ENCODE assay signal across 9 cellular contexts in the genomic region with DNA sequence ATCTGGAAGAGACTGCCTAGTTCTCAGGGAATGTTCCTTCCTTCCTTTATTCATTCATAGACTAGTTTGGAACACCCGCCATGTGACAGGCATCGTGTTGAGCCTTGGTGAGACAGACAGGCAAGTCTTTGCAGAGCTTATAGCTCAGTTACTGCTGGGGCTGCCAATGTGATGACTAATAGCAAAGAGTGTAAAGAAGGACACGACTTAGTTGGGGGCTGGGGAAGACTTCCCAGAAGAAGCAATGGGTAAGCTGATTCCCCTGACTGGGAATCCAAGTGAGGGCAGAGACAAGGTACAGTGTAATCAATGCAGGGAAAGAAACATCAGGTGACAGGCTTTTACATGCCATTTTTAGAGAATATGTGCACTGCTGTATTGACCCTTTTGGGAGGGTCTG. TPM values are rescaled to one million over a fixed set of nuclear protein-coding genes. Genes with fewer than 3 reads are reported as not detected.
A peak's percentile ranks its signal among the peaks of the same experiment; 100 is the strongest.
DNase-seq lines count a peak whose midpoint lies in the region; ATAC-seq, FAIRE-seq and TF ChIP-seq lines count a peak whose summit lies in the region.
"Had no signal": no experiment of that assay in that cellular context is flagged by ENCODE, and none has a peak within 500 bp of the region (broad histone marks: within the 10 kb centered on the region; RNA-seq: fewer than 3 reads in every experiment).

No MANE protein-coding gene starts in this region.

- ATAC-seq in natural killer cell = peak in 1 of 3 donors; percentile 29
- no peak for ATAC-seq in HG02759 (IDR thresholded peaks at IDR 0.05; ENCODE audit: unreplicated experiment)
- no peak for ATAC-seq in left lobe of liver

- no peaks in the 10 kb centered on the region for H4K20me1 ChIP-seq in OCI-LY1 (ENCODE audit: insufficient read depth, low read length)

- H3K27ac ChIP-seq in OCI-LY1 (ENCODE audit: low read depth, low read length, poor library complexity, severe bottlenecking) = peak overlapping the region; percentile 95
- H3K27ac ChIP-seq: gastroesophageal sphincter had no signal

- peaks cover under 1% of the 10 kb centered on the region for H3K36me3 Mint-ChIP-seq in natural killer cell

- peaks cover 78% of the 10 kb centered on the region for H3K4me1 ChIP-seq in OCI-LY1 (ENCODE audit: insufficient read depth, low read length, severe bottlenecking)
- H3K4me1 ChIP-seq: gastroesophageal sphincter had no signal

- H3K4me2 ChIP-seq in OCI-LY1 (ENCODE audit: low read length) = peak overlapping the region; percentile 62; the same call in 1 of the 2 replicates

- H3K9ac ChIP-seq in OCI-LY1 (ENCODE audit: low read length) = peak overlapping the region; percentile 39; the same call in 1 of the 2 replicates

- H3K4me3 Mint-ChIP-seq in natural killer cell = peak overlapping the region; percentile 76

- H3K27me3 ChIP-seq in OCI-LY1 (ENCODE audit: insufficient read depth, low read length) (no peaks in the 10 kb centered on the region), bronchial epithelial cell (ENCODE audit: control insufficient read depth, insufficient read depth, low read length) (peaks cover 1% of the 10 kb centered on the region)
- H3K27me3 ChIP-seq: gastroesophageal sphincter had no signal

- H3K9me3 Mint-ChIP-seq in natural killer cell = peaks cover under 1 to 2% of the 10 kb centered on the region in 2 donors

- H3K36me3 ChIP-seq in OCI-LY1 (ENCODE audit: insufficient read depth, low read length) (no peaks in the 10 kb centered on the region), bronchial epithelial cell (ENCODE audit: control insufficient read depth, insufficient read depth, low read length) (no peaks in the 10 kb centered on the region)
- H3K36me3 ChIP-seq: gastroesophageal sphincter had no signal

- H3K27ac Mint-ChIP-seq in natural killer cell = peak overlapping the region; percentile 90 to 91

- peak; percentile 46 for DNase-seq in GM04503 (ENCODE audit: low read depth)
- DNase-seq in bronchial epithelial cell (ENCODE audit: low read depth) = peak; percentile 96
- no peak for DNase-seq in natural killer cell
- DNase-seq in NCI-H2227 treated with DMSO at 0.1 percent for 48 hours (lab: John Stamatoyannopoulos, UW) = no peak
- DNase-seq in NCI-H2227 (lab: John Stamatoyannopoulos, UW; ENCODE audit: unreplicated experiment) = no peak
- no peak for DNase-seq in left lobe of liver (ENCODE audit: low spot score)

- FAIRE-seq in bronchial epithelial cell (lab: Jason Lieb, UNC) = no peak

- peaks cover 90 to 96% of the 10 kb centered on the region in 2 donors for H3K4me1 Mint-ChIP-seq in natural killer cell

- H3K79me2 ChIP-seq in OCI-LY1 (ENCODE audit: insufficient read depth, low read length) = no peaks in the 10 kb centered on the region

- 0 out of 2 replicates have a peak, but pooled peaks cover 4% of the 10 kb centered on the region for H3F3A ChIP-seq in OCI-LY1 (ENCODE audit: insufficient read depth, low read length)

- H3K4me3 ChIP-seq in OCI-LY1 (ENCODE audit: low read depth, low read length, poor library complexity, severe bottlenecking) (no peak overlapping the region), bronchial epithelial cell (ENCODE audit: low read depth, low read length) (no peak overlapping the region)
- H3K4me3 ChIP-seq: gastroesophageal sphincter had no signal

- no peaks in the 10 kb centered on the region for H3K9me3 ChIP-seq in OCI-LY1 (ENCODE audit: low read length)
- H3K9me3 ChIP-seq: gastroesophageal sphincter had no signal

- TF ChIP-seq CTCF in OCI-LY1 (IDR thresholded peaks at IDR 0.05; ENCODE audit: low read length) = no peak
- TF ChIP-seq CTCF in bronchial epithelial cell (IDR thresholded peaks at IDR 0.05; ENCODE audit: insufficient read depth, low read length, severe bottlenecking) = no peak
- no peak for TF ChIP-seq CTCF in natural killer cell (IDR thresholded peaks at IDR 0.05)

- peaks cover 0 to 7% of the 10 kb centered on the region in 2 donors for H3K27me3 Mint-ChIP-seq in natural killer cell (ENCODE audit: low read depth in 2 of 2)

- no peak overlapping the region for H2AFZ ChIP-seq in OCI-LY1 (ENCODE audit: low read length)

- H3K9me2 ChIP-seq in OCI-LY1 (ENCODE audit: low read depth, low read length) = no peaks in the 10 kb centered on the region

- intact Hi-C loops in natural killer cell (cut with micrococcal nuclease) = loop anchor here (2.0 to 10.0 kb wide), 3 partner anchors 42 to 1152 kb away; a partner anchor contains a TSS

RNA-seq across cellular contexts. Expression of a gene that starts 51.2 kb away (rescaled TPM):
- 0.53 and 1.2 TPM in 2 replicates for total RNA-seq in bronchial epithelial cell
- 100 to 1,000 TPM in 1 of 3 donors, 10 to 100 TPM in 2; 80.6 to 109 (median 90.9) TPM for total RNA-seq in natural killer cell
- total RNA-seq in left lobe of liver = 2.4 TPM

Comparison
In these comparisons a context has a peak if more than half of its experiments do, and no peak if none do; other contexts are left out.
1. DNase-seq: peak in GM04503 (single experiment) and bronchial epithelial cell (single experiment); none in natural killer cell (single experiment), NCI-H2227 treated with DMSO at 0.1 percent for 48 hours (single experiment), NCI-H2227 (single experiment) and left lobe of liver (single experiment).
2. RNA of a gene that starts 51.2 kb away (total RNA-seq): 80.6 to 109 TPM in natural killer cell; 2.4 TPM in left lobe of liver (single experiment) and 0.53 to 1.2 TPM in bronchial epithelial cell; every median in the first group is over 10 times any median in the second.